In genomic region chr1:207965602-207966387, GRCh38 we compare ENCODE assay signal across 1 cellular context.
TF ChIP-seq lines count a peak whose summit lies in the region.

No MANE protein-coding gene starts in this region.

TF ChIP-seq in GM23338, 12 proteins besides CTCF, POLR2A, EP300 and RAD21 (continued from another document):
- no peak for TF ChIP-seq ZNF462 (CRISPR knock-in tag; IDR thresholded peaks at IDR 0.05)
- no peak for TF ChIP-seq ZNF114 (CRISPR knock-in tag; IDR thresholded peaks at IDR 0.05)
- no peak for TF ChIP-seq JUNB (IDR thresholded peaks at IDR 0.05; ENCODE audit: unreplicated experiment)
- no peak for TF ChIP-seq POLR2AphosphoS5 (IDR thresholded peaks at IDR 0.05; ENCODE audit: low read depth)
- no peak for TF ChIP-seq NANOG (IDR thresholded peaks at IDR 0.05; ENCODE audit: borderline replicate concordance)
TF ChIP-seq in GM23338: peak in this region for 0.
